In the genomic region with DNA sequence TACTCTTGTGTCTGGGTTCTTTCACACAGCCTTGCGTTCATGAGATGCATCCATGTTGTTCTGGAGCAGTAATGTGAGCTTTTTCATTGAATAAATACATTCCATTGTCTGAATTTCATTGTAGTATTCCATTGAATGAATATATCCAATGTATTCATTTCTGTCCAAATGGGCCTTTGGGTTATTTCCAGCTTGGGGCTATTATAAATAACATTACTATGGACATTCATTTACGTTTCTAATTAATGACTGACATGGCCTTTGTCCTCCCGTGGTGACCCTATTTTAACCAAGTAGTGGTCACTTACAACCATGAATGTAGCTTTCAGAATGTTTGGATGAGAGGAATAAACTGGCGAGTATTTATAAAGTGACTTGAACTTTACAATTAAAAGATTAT, we compare ENCODE assay signal across 23 cellular contexts. TPM values are rescaled to one million over a fixed set of nuclear protein-coding genes. Genes with fewer than 3 reads are reported as not detected.
DNase-seq lines count a peak whose midpoint lies in the region; ATAC-seq and TF ChIP-seq lines count a peak whose summit lies in the region.
"Had no signal": no experiment of that assay in that cellular context is flagged by ENCODE, and none has a peak within 500 bp of the region (broad histone marks: within the 10 kb centered on the region; RNA-seq: fewer than 3 reads in every experiment).

No MANE protein-coding gene starts in this region.

- peaks cover 17% of the 10 kb centered on the region for H3K4me1 ChIP-seq in right cardiac atrium (ENCODE audit: control insufficient read depth, insufficient read depth, low read length)
- peaks cover 5 to 87% (median 12%) of the 10 kb centered on the region in 3 donors for H3K4me1 ChIP-seq in gastroesophageal sphincter
- H3K4me1 ChIP-seq in stomach: peaks cover 14 to 64% (median 52%) of the 10 kb centered on the region in 4 donors

- ATAC-seq in right cardiac atrium (no peak), gastroesophageal sphincter (no peak), HG03520 (IDR thresholded peaks at IDR 0.05; ENCODE audit: unreplicated experiment) (no peak), HG03280 (IDR thresholded peaks at IDR 0.05; ENCODE audit: unreplicated experiment) (no peak)
- ATAC-seq: left colon, natural killer cell had no signal

- TF ChIP-seq CTCF in gastroesophageal sphincter (IDR thresholded peaks at IDR 0.05) (no peak), stomach (IDR thresholded peaks at IDR 0.05) (no peak)

- H3K27ac ChIP-seq in right cardiac atrium (ENCODE audit: low read length) (peak overlapping the region; percentile 46), gastroesophageal sphincter (peak overlapping the region in 3 of 4 donors; percentile 16 to 54 (median 25)), stomach (peak overlapping the region in 4 of 5 donors; percentile 10 to 67 (median 40))
- H3K27ac ChIP-seq: ovary, PC-9, SJSA1 had no signal

- no peak for TF ChIP-seq POLR2A in gastroesophageal sphincter (IDR thresholded peaks at IDR 0.05)
- no peak for TF ChIP-seq POLR2A in stomach (IDR thresholded peaks at IDR 0.05)

- H3K36me3 ChIP-seq in gastroesophageal sphincter (peaks cover 0 to 19% of the 10 kb centered on the region in 2 donors), stomach (peaks cover 2 to 34% (median 26%) of the 10 kb centered on the region in 4 donors)
- H3K36me3 ChIP-seq: HAP-1, ovary had no signal

- no peak for TF ChIP-seq EP300 in gastroesophageal sphincter (IDR thresholded peaks at IDR 0.05)
- no peak for TF ChIP-seq EP300 in stomach (IDR thresholded peaks at IDR 0.05)

- 77% methylated on average over 4 of the region's 4 CpGs for WGBS in right cardiac atrium
- WGBS in gastroesophageal sphincter (ENCODE audit: low coverage in 1 of 2), 2 donors: 60 to 74% methylated on average over 3 to 4 of the region's 4 CpGs
- WGBS in stomach, 5 donors: 63 to 73% (median 72%) methylated on average over 4 of the region's 4 CpGs

- intact Hi-C loops in right cardiac atrium (cut with DNase I): loop anchor here in 1 of 4 donors (5.0 kb wide), 1 partner anchor 295 kb away; no protein-coding TSS in a partner anchor
- intact Hi-C loops in cardiac septum (cut with DNase I): no loop called here
- intact Hi-C loops in stomach (cut with DNase I; ENCODE audit: low total_unique reads): no loop called here

- H3K9me3 ChIP-seq in right cardiac atrium (ENCODE audit: control insufficient read depth, low read length) (no peaks in the 10 kb centered on the region), gastroesophageal sphincter (no peaks in the 10 kb centered on the region), stomach (no peaks in the 10 kb centered on the region)
- H3K9me3 ChIP-seq: HAP-1, ovary, right atrium auricular region, SJSA1 had no signal

- no peak for DNase-seq in right cardiac atrium
- no peak for DNase-seq in cardiac septum (ENCODE audit: low spot score)
- no peak for DNase-seq in stomach
- no peak for DNase-seq in amniotic stem cell (lab: John Stamatoyannopoulos, UW)
- no peak for DNase-seq in SIG-M5 (lab: John Stamatoyannopoulos, UW)
- DNase-seq: 8988T; activated CD4-positive, alpha-beta T cell treated with anti-CD3 and anti-CD28 coated beads, Interleukin-2, amount 10 ng/mL, durations not matched to agents 24 days and 14 days; cerebellar nuclear complex; DMS53; effector CD4-positive, alpha-beta T cell; GDM1; left colon; natural killer cell; NCI-H1694 treated with DMSO at 0.1 percent for 48 hours; PC-9; stimulated activated CD4-positive, alpha-beta T cell treated with anti-CD3 and anti-CD28 coated beads, Interleukin-15, amount 100 ng/mL, for 24 hours had no signal

- H3K27me3 ChIP-seq in right cardiac atrium (ENCODE audit: control insufficient read depth, insufficient read depth) (no peaks in the 10 kb centered on the region), gastroesophageal sphincter (no peaks in the 10 kb centered on the region), stomach (no peaks in the 10 kb centered on the region)
- H3K27me3 ChIP-seq: ovary, right atrium auricular region, SJSA1 had no signal

- H3K4me3 ChIP-seq in right cardiac atrium (ENCODE audit: low read length) (no peak overlapping the region), gastroesophageal sphincter (no peak overlapping the region), stomach (no peak overlapping the region)
- H3K4me3 ChIP-seq: HAP-1, ovary, PC-9, right atrium auricular region, SJSA1 had no signal

RNA-seq across cellular contexts. Expression of gene NAA20, which starts 30.1 kb away (rescaled TPM):
- total RNA-seq in right cardiac atrium: 10 to 100 TPM; 49.4 to 59.5 (median 54.8) TPM
- polyA plus RNA-seq in right cardiac atrium: 82.9 TPM
- 63.4 TPM for total RNA-seq in cardiac septum
- total RNA-seq in gastroesophageal sphincter: 10 to 100 TPM; 22.7 to 47.0 (median 31.0) TPM
- 10 to 100 TPM in 2 of 5 donors, 1 to 10 TPM in 2, not detected in 1; 7.1 to 46.8 (median 13.8) TPM for total RNA-seq in stomach
- 100 to 1,000 TPM in 1 of 3 donors, 10 to 100 TPM in 2; 90.0 to 114 (median 97.3) TPM for polyA plus RNA-seq in stomach
